9 cellular contexts compared by ENCODE assay signal in the genomic region with DNA sequence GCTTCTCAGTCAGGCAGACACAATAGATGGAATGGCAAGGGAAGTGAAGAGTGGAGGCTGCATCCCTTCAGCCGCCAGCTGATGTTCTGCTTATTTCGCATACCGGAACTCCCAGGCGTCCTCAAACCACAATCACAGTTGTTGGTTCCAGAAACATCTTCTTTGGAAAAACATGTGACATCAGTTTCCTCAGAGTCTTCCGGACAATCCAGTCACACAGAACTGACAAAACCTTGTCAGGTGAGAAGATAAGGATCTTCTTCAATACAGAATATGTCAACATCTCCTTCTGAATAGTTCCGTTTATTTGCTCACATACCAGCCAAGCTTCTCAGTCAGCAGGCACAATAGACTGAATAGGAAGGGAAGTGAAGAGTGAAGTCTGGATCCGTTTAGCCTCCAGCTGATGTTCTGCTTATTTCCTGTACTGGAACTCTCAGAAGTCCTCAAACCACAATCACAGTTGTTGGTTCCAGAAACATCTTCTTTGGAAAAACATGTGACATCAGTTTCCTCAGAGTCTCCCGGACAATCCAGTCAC. TPM values are rescaled to one million over a fixed set of nuclear protein-coding genes. Genes with fewer than 3 reads are reported as not detected.
DNase-seq lines count a peak whose midpoint lies in the region; ATAC-seq, FAIRE-seq and TF ChIP-seq lines count a peak whose summit lies in the region.
"Had no signal": no experiment of that assay in that cellular context is flagged by ENCODE, and none has a peak within 500 bp of the region (broad histone marks: within the 10 kb centered on the region; RNA-seq: fewer than 3 reads in every experiment).

No MANE protein-coding gene starts in this region.

- peaks cover 12% of the 10 kb centered on the region for H3K9me3 Mint-ChIP-seq in stimulated activated naive CD8-positive, alpha-beta T cell treated with anti-CD3 and anti-CD28 coated beads, Interleukin-15, Interleukin-2, amounts not matched to agents 100 ng/mL and 50 ng/mL, for 24 hours
- H3K9me3 Mint-ChIP-seq in astrocyte (ENCODE audit: unreplicated experiment), result peaks cover 19% of the 10 kb centered on the region

- peaks cover 12% of the 10 kb centered on the region for H3K36me3 Mint-ChIP-seq in stimulated activated naive CD8-positive, alpha-beta T cell treated with anti-CD3 and anti-CD28 coated beads, Interleukin-15, Interleukin-2, amounts not matched to agents 100 ng/mL and 50 ng/mL, for 24 hours (ENCODE audit: low read depth)
- H3K36me3 Mint-ChIP-seq in astrocyte (ENCODE audit: low read depth, unreplicated experiment), result peaks cover 1% of the 10 kb centered on the region

- H3K36me3 ChIP-seq in astrocyte (ENCODE audit: insufficient read depth, low read length) (no peaks in the 10 kb centered on the region), lower lobe of right lung (no peaks in the 10 kb centered on the region)

- no peak for ATAC-seq in stimulated activated naive CD8-positive, alpha-beta T cell treated with anti-CD3 and anti-CD28 coated beads, Interleukin-15, Interleukin-2, amounts not matched to agents 100 U/mL and 50 U/mL, for 24 hours
- ATAC-seq in lower lobe of right lung (peak; percentile 57 to 73), GM21360 (IDR thresholded peaks at IDR 0.05; ENCODE audit: unreplicated experiment) (no peak)

- intact Hi-C loops in lower lobe of right lung (cut with DNase I) (no loop called here), posterior vena cava (cut with DNase I) (no loop called here)

- DNase-seq in stimulated activated naive CD8-positive, alpha-beta T cell treated with anti-CD3 and anti-CD28 coated beads, Interleukin-15, Interleukin-2, amounts not matched to agents 100 U/mL and 50 U/mL, for 24 hours, result no peak
- DNase-seq in astrocyte (ENCODE audit: low read depth) (no peak), lower lobe of right lung (no peak), NCI-H2107 (lab: John Stamatoyannopoulos, UW) (no peak), NCI-H2029 (lab: John Stamatoyannopoulos, UW) (no peak), posterior vena cava (ENCODE audit: low spot score) (no peak)
- DNase-seq: NCI-H187 had no signal

- no peaks in the 10 kb centered on the region for H3K79me2 ChIP-seq in astrocyte (ENCODE audit: insufficient read depth, low read length)

- no peaks in the 10 kb centered on the region for H3K4me1 ChIP-seq in astrocyte (ENCODE audit: insufficient read depth, low read length)
- peaks cover 57% of the 10 kb centered on the region for H3K4me1 ChIP-seq in lower lobe of right lung

- no peak overlapping the region for H3K4me3 ChIP-seq in astrocyte (ENCODE audit: insufficient read depth, low read depth, low read length)
- H3K4me3 ChIP-seq in lower lobe of right lung, result peak overlapping the region; percentile 42

- no peak overlapping the region for H2AFZ ChIP-seq in astrocyte (ENCODE audit: low read depth, low read length)

- H3K4me3 Mint-ChIP-seq in stimulated activated naive CD8-positive, alpha-beta T cell treated with anti-CD3 and anti-CD28 coated beads, Interleukin-15, Interleukin-2, amounts not matched to agents 100 ng/mL and 50 ng/mL, for 24 hours, result peak overlapping the region; percentile 70
- no peak overlapping the region for H3K4me3 Mint-ChIP-seq in astrocyte (ENCODE audit: unreplicated experiment)

- peaks cover 62% of the 10 kb centered on the region for H3K4me1 Mint-ChIP-seq in stimulated activated naive CD8-positive, alpha-beta T cell treated with anti-CD3 and anti-CD28 coated beads, Interleukin-15, Interleukin-2, amounts not matched to agents 100 ng/mL and 50 ng/mL, for 24 hours (ENCODE audit: low read depth)
- H3K4me1 Mint-ChIP-seq in astrocyte (ENCODE audit: low read depth, unreplicated experiment), result peaks cover 32% of the 10 kb centered on the region

- H3K4me2 ChIP-seq in astrocyte (ENCODE audit: low read length), result no peak overlapping the region

- H3K27ac Mint-ChIP-seq in stimulated activated naive CD8-positive, alpha-beta T cell treated with anti-CD3 and anti-CD28 coated beads, Interleukin-15, Interleukin-2, amounts not matched to agents 100 ng/mL and 50 ng/mL, for 24 hours, result peak overlapping the region; percentile 67
- H3K27ac Mint-ChIP-seq in astrocyte (ENCODE audit: unreplicated experiment), result peak overlapping the region; percentile 36

- H3K9me3 ChIP-seq in astrocyte (ENCODE audit: insufficient read depth, low read depth, low read length), result no peaks in the 10 kb centered on the region
- no peaks in the 10 kb centered on the region for H3K9me3 ChIP-seq in lower lobe of right lung

- no peak for TF ChIP-seq CTCF in astrocyte (IDR thresholded peaks at IDR 0.05; ENCODE audit: insufficient read depth, low read depth, low read length)
- TF ChIP-seq CTCF in lower lobe of right lung (IDR thresholded peaks at IDR 0.05), result no peak

- no peak overlapping the region for H3K27ac ChIP-seq in astrocyte (ENCODE audit: low read depth, low read length)
- peak overlapping the region; percentile 86 for H3K27ac ChIP-seq in lower lobe of right lung

- H3K27me3 ChIP-seq in astrocyte (ENCODE audit: insufficient read depth, low read length) (peaks cover 3% of the 10 kb centered on the region), lower lobe of right lung (ENCODE audit: low read depth) (no peaks in the 10 kb centered on the region)

- no peak for FAIRE-seq in astrocyte (lab: Jason Lieb, UNC)

- H4K20me1 ChIP-seq in astrocyte (ENCODE audit: insufficient read depth, low read length), result no peaks in the 10 kb centered on the region

- peaks cover 23% of the 10 kb centered on the region for H3K27me3 Mint-ChIP-seq in stimulated activated naive CD8-positive, alpha-beta T cell treated with anti-CD3 and anti-CD28 coated beads, Interleukin-15, Interleukin-2, amounts not matched to agents 100 ng/mL and 50 ng/mL, for 24 hours
- H3K27me3 Mint-ChIP-seq in astrocyte (ENCODE audit: low read depth, unreplicated experiment), result no peaks in the 10 kb centered on the region

- no peak overlapping the region for H3K9ac ChIP-seq in astrocyte (ENCODE audit: low read length)

RNA-seq across cellular contexts. Expression of a gene that starts 45.1 kb away (rescaled TPM):
- total RNA-seq in astrocyte, result 2.1 and 2.4 TPM in 2 replicates
- total RNA-seq in lower lobe of right lung, result 28.8 TPM
- total RNA-seq in posterior vena cava, result 1 to 10 TPM in 1 of 2 donors, under 1 TPM in 1; 0.48 to 2.5 TPM

Comparison
In these comparisons a context has a peak if more than half of its experiments do, and no peak if none do; other contexts are left out.
1. ATAC-seq: peak in lower lobe of right lung (2 of 2); none in stimulated activated naive CD8-positive, alpha-beta T cell treated with anti-CD3 and anti-CD28 coated beads, Interleukin-15, Interleukin-2, amounts not matched to agents 100 U/mL and 50 U/mL, for 24 hours (single experiment) and GM21360 (single experiment).